Comparison of ENCODE assay signal across 7 cellular contexts in the genomic region with DNA sequence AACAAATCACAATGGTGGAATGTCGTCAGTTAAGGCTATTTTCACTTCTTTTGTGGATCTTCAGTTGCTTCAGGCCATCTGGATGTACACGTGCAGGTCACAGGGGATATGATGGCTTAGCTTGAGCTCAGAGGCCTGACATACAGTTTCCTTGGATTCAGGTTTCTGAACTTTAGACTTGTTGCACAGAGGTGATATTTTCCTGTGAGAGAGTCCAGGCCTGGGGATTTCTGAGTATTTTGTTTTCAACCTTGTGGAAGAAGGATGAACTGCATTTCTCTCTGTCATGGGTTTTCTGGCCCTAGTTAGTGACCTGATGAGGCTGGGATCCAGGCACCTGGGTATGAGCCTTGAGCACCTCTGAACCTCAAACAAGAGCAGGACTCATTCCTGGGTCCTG. TPM values are rescaled to one million over a fixed set of nuclear protein-coding genes. Genes with fewer than 3 reads are reported as not detected.
DNase-seq lines count a peak whose midpoint lies in the region; ATAC-seq, FAIRE-seq and TF ChIP-seq lines count a peak whose summit lies in the region.
"Not testable (repeated sequence)": the region's sequence is repeated elsewhere in the genome, so short reads cannot be mapped to it uniquely, and the experiment has no call there.

No MANE protein-coding gene starts in this region.

- not testable (repeated sequence) for FAIRE-seq in K562 (lab: Jason Lieb, UNC)

- not testable (repeated sequence) for H4K20me1 ChIP-seq in HCT116 (ENCODE audit: insufficient read depth); K562 (replicated peaks; ENCODE audit: control insufficient read depth, insufficient read depth, low read length)

- H3K36me3 ChIP-seq in BJ (ENCODE audit: control insufficient read depth, insufficient read depth, low read length); HCT116 (ENCODE audit: control insufficient read depth in 1 of 2, insufficient read depth in 2 of 2, low read length in 2 of 2); Panc1 (ENCODE audit: control insufficient read depth, insufficient read depth, low read length); K562 (ENCODE audit: control insufficient read depth, insufficient read depth, low read length): not testable (repeated sequence)

- TF ChIP-seq EP300 in K562 (IDR thresholded peaks at IDR 0.05; ENCODE audit: low read length), result not testable (repeated sequence)

- not testable (repeated sequence) for H3K27me3 Mint-ChIP-seq in neural crest cell (ENCODE audit: low read depth)

- not testable (repeated sequence) for H3K4me1 ChIP-seq in HCT116 (ENCODE audit: control insufficient read depth in 1 of 2, insufficient read depth in 2 of 2, low read length in 2 of 2); Panc1 (ENCODE audit: control insufficient read depth, insufficient read depth, low read length); K562 (replicated peaks in 1 of 2; ENCODE audit: control insufficient read depth in 2 of 2, insufficient read depth in 2 of 2, low read length in 2 of 2)

- not testable (repeated sequence) for H3K27me3 ChIP-seq in BJ (ENCODE audit: control insufficient read depth, insufficient read depth, low read length); HCT116 (ENCODE audit: insufficient read depth, low read length); Panc1 (ENCODE audit: control insufficient read depth, insufficient read depth, low read length); K562 (ENCODE audit: control insufficient read depth in 2 of 2, insufficient read depth in 2 of 2, low read length in 2 of 2)

- peak; percentile 78 for ATAC-seq in HCT116
- peak; percentile 48; the same call in 1 of the 2 replicates for ATAC-seq in Panc1
- peak; percentile 47; the same call in 2 of the 3 replicates for ATAC-seq in K562

- H3K4me1 Mint-ChIP-seq in neural crest cell, result not testable (repeated sequence)

- H3K4me2 ChIP-seq in HCT116 (ENCODE audit: low read length); K562 (ENCODE audit: insufficient read depth, low read length): not testable (repeated sequence)

- not testable (repeated sequence) for BruUV-seq in HCT116 (replicated peaks; lab: Mats Ljungman, UMichigan); Panc1 (replicated peaks; lab: Mats Ljungman, UMichigan); K562 (replicated peaks; lab: Mats Ljungman, UMichigan)

- CTCF ChIA-PET in BJ (lab: Yijun Ruan, JAX), result interaction anchor here (1.2 kb wide), 1 partner anchor 18 kb away, joined by 4 read pairs; no protein-coding TSS in a partner anchor
- CTCF ChIA-PET in HCT116 (lab: Charles Lee); Panc1 (lab: Charles Lee); K562 (lab: Yijun Ruan, JAX; ENCODE audit: low intra/inter-chr PET ratio): not testable (repeated sequence)

- H3K4me3 Mint-ChIP-seq in neural crest cell, result not testable (repeated sequence)

- 0% methylated on average over 2 of the region's 2 CpGs for WGBS in K562 (ENCODE audit: insufficient coverage, low coverage, missing lambda C conversion rate)

- RAD21 ChIA-PET in HCT116 (lab: Charles Lee; ENCODE audit: low non-redundant PET in 1 of 2, low total read pairs in 2 of 2, uncharacterized antibody in 2 of 2, unreplicated experiment in 2 of 2), result not testable (repeated sequence)

- not testable (repeated sequence) for H3K79me2 ChIP-seq in HCT116 (ENCODE audit: insufficient read depth, low read length); K562 (ENCODE audit: control insufficient read depth, insufficient read depth, low read length)

- POLR2A ChIA-PET in BJ (lab: Charles Lee); HCT116 (lab: Charles Lee); Panc1 (lab: Charles Lee): not testable (repeated sequence)
- POLR2A ChIA-PET in K562 (lab: Yijun Ruan, JAX), result interaction anchor here (0.6 kb wide), 1 partner anchor 406 kb away, joined by 3 read pairs; no protein-coding TSS in a partner anchor

- not testable (repeated sequence) for H3K36me3 Mint-ChIP-seq in neural crest cell (ENCODE audit: low read depth)

- H2AFZ ChIP-seq in HCT116 (ENCODE audit: low read depth, low read length, poor library complexity, severe bottlenecking); K562 (ENCODE audit: low read depth, low read length): not testable (repeated sequence)

- H3K9ac ChIP-seq in HCT116 (ENCODE audit: low read length); K562 (ENCODE audit: insufficient read depth in 1 of 2, low read depth in 2 of 2, low read length in 2 of 2): not testable (repeated sequence)

- TF ChIP-seq POLR2A in HCT116 (IDR thresholded peaks at IDR 0.05; ENCODE audit: borderline replicate concordance, extremely low read depth, insufficient read depth, insufficient read length); K562 (conservative IDR thresholded peaks at IDR 0.05): not testable (repeated sequence)

- H3K9me1 ChIP-seq in K562 (ENCODE audit: control insufficient read depth, insufficient read depth, low read length), result not testable (repeated sequence)

- H3K4me3 ChIP-seq in BJ (ENCODE audit: low read depth, low read length); HCT116 (replicated peaks in 1 of 2; ENCODE audit: low read depth in 1 of 2, low read length in 2 of 2); Panc1 (ENCODE audit: low read depth in 2 of 2, low read length in 2 of 2); K562; fibroblast of the aortic adventitia (ENCODE audit: low read depth, low read length): not testable (repeated sequence)

- in situ Hi-C loops in Panc1 (cut with HindIII; ENCODE audit: low pct_unique_long_range_greater_than_20kb, low sequenced_read_pairs); K562 (cut with MboI): not testable (repeated sequence)

- H3K27ac Mint-ChIP-seq in neural crest cell (ENCODE audit: unreplicated experiment), result not testable (repeated sequence)

- not testable (repeated sequence) for H3K9me2 ChIP-seq in HCT116 (ENCODE audit: insufficient read depth)

- intact Hi-C loops in HCT116 (cut with micrococcal nuclease); Panc1 (cut with micrococcal nuclease; ENCODE audit: unreplicated experiment); K562 (cut with micrococcal nuclease): not testable (repeated sequence)

- H3K9me3 Mint-ChIP-seq in neural crest cell, result not testable (repeated sequence)

- not testable (repeated sequence) for DNase-seq in BJ (ENCODE audit: low read depth); HCT116 (ENCODE audit: low read depth, low spot score); Panc1 (ENCODE audit: low read depth, low spot score); K562 (ENCODE audit: extremely low read depth in 1 of 4, low spot score in 3 of 4); fibroblast of the aortic adventitia (ENCODE audit: low read depth); neural crest cell (ENCODE audit: low read depth, low spot score)

- TF ChIP-seq CTCF in BJ (IDR thresholded peaks at IDR 0.05; ENCODE audit: insufficient read depth, low read depth, low read length) (peak; percentile 7; the same call in 1 of the 2 replicates), GM12872 (IDR thresholded peaks at IDR 0.05; ENCODE audit: insufficient read depth, low read depth, low read length) (peak; percentile 19; the same call in 1 of the 3 replicates), fibroblast of the aortic adventitia (IDR thresholded peaks at IDR 0.05; ENCODE audit: insufficient read depth, low read length) (peak; percentile 10), neural crest cell (conservative IDR thresholded peaks at IDR 0.05) (peak; percentile 29)
- TF ChIP-seq CTCF in HCT116 (IDR thresholded peaks at IDR 0.05 in 2 of 3, conservative IDR thresholded peaks at IDR 0.05 in 1 of 3; ENCODE audit: borderline replicate concordance in 1 of 3, insufficient read depth in 1 of 3, low read depth in 2 of 3, low read length in 2 of 3); Panc1 (IDR thresholded peaks at IDR 0.05); K562 (IDR thresholded peaks at IDR 0.05 in 2 of 3, conservative IDR thresholded peaks at IDR 0.05 in 1 of 3; ENCODE audit: insufficient read depth in 2 of 3, low read depth in 1 of 3, low read length in 3 of 3): not testable (repeated sequence)

- H3K27ac ChIP-seq in HCT116 (ENCODE audit: low read depth, low read length); Panc1 (ENCODE audit: low read length); K562 (ENCODE audit: extremely low read depth, low read depth, low read length): not testable (repeated sequence)

- H3K9me3 ChIP-seq in HCT116 (ENCODE audit: control insufficient read depth in 1 of 2, insufficient read depth in 1 of 2, low read depth in 1 of 2, low read length in 2 of 2); Panc1 (ENCODE audit: control insufficient read depth, insufficient read depth, low read depth, low read length); K562 (replicated peaks; ENCODE audit: control insufficient read depth, insufficient read depth, low read depth, low read length): not testable (repeated sequence)

- TF ChIP-seq RAD21 in HCT116 (IDR thresholded peaks at IDR 0.05; ENCODE audit: low read depth); K562 (CRISPR knock-in tag; conservative IDR thresholded peaks at IDR 0.05 in 1 of 2, IDR thresholded peaks at IDR 0.05 in 1 of 2): not testable (repeated sequence)

RNA-seq across cellular contexts. Expression of a gene that starts 44.9 kb away (rescaled TPM):
- polyA plus RNA-seq in BJ (2011; rRNA removed) (8.8 and 15.1 TPM in 2 replicates), K562 (2011; rRNA removed) (13.5 and 18.4 TPM in 2 replicates), K562 (2014; fragmentation: Illumina TruSeq; extraction: Trizol) (21.0 and 25.3 TPM in 2 replicates), K562 (2014; fragmentation: Nextera tagmentation; extraction: Ambion mirVana) (10 to 100 TPM; 14.3 to 21.9 TPM), K562 (2014; rRNA removed) (15.1 and 17.9 TPM in 2 replicates)
- 21.1 and 27.8 TPM in 2 replicates for polyA minus RNA-seq in BJ (2011; rRNA and poly(A)+ RNA removed)
- total RNA-seq in HCT116 (2021; ENCODE audit: unreplicated experiment) (37.5 TPM), Panc1 (2021; ENCODE audit: unreplicated experiment) (56.2 TPM), K562 (2014; rRNA removed) (25.8 and 27.7 TPM in 2 replicates), K562 (2014; rRNA removed; fragmentation: Illumina TruSeq; extraction: Trizol) (36.4 and 41.5 TPM in 2 replicates), K562 (2015; rRNA removed; fragmentation: Illumina TruSeq; extraction: Trizol) (34.0 and 34.4 TPM in 2 replicates), K562 (2021) (24.5 and 27.0 TPM in 2 replicates), fibroblast of the aortic adventitia (ENCODE audit: low replicate concordance) (40.9 and 149 TPM in 2 replicates), neural crest cell (54.0 and 55.4 TPM in 2 replicates)
- 18.5 and 20.9 TPM in 2 replicates for polyA plus RNA-seq in HCT116 (2012)
- polyA plus RNA-seq in Panc1 (2012; ENCODE audit: insufficient read length), result 31.9 TPM
- 19.5 and 62.0 TPM in 2 replicates for total RNA-seq in K562 (2011; cell fraction: chromatin; rRNA removed; ENCODE audit: low replicate concordance)
- total RNA-seq in K562 (2011; cell fraction: nucleolus; rRNA removed), result 9.7 and 10.5 TPM in 2 replicates
- 19.5 and 21.7 TPM in 2 replicates for total RNA-seq in K562 (2011; cell fraction: nucleoplasm; rRNA removed)
- polyA plus RNA-seq in K562 (2011; cell fraction: cytosol; rRNA removed), result 5.2 and 7.4 TPM in 2 replicates
- 7.3 and 10.8 TPM in 2 replicates for polyA plus RNA-seq in K562 (2011; cell fraction: nucleus; rRNA removed)
- polyA plus RNA-seq in K562 (2012), result 15.9 and 20.7 TPM in 2 replicates
- polyA minus RNA-seq in K562 (2011; rRNA and poly(A)+ RNA removed), result 41.8 and 42.9 TPM in 2 replicates
- polyA minus RNA-seq in K562 (2011; cell fraction: cytosol; rRNA and poly(A)+ RNA removed), result 28.6 and 31.1 TPM in 2 replicates
- polyA minus RNA-seq in K562 (2011; cell fraction: nucleus; rRNA and poly(A)+ RNA removed), result 11.0 and 18.2 TPM in 2 replicates
